Comparison of ENCODE assay signal across 17 cellular contexts in genomic region chr20:40467703-40468411, GRCh38.
A peak's percentile ranks its signal among the peaks of the same experiment; 100 is the strongest.
DNase-seq lines count a peak whose midpoint lies in the region; ATAC-seq and TF ChIP-seq lines count a peak whose summit lies in the region.
"Had no signal": no experiment of that assay in that cellular context is flagged by ENCODE, and none has a peak within 500 bp of the region (broad histone marks: within the 10 kb centered on the region; RNA-seq: fewer than 3 reads in every experiment).

No MANE protein-coding gene starts in this region.

- TF ChIP-seq POLR2A in esophagus muscularis mucosa (IDR thresholded peaks at IDR 0.05; ENCODE audit: low read depth) (no peak), adrenal gland (IDR thresholded peaks at IDR 0.05) (no peak), prostate gland (IDR thresholded peaks at IDR 0.05) (no peak)

- 89% methylated on average over 8 of the region's 8 CpGs for WGBS in esophagus muscularis mucosa
- WGBS in adrenal gland, 4 donors: 87 to 92% (median 89%) methylated on average over 8 of the region's 8 CpGs
- 91% methylated on average over 8 of the region's 8 CpGs for WGBS in prostate gland

- DNase-seq in MV-4-11 (lab: John Stamatoyannopoulos, UW): peak; percentile 9
- DNase-seq in esophagus muscularis mucosa (ENCODE audit: extremely low spot score): peak; percentile 86
- no peak for DNase-seq in stimulated activated naive B cell treated with anti-CD40 and anti-IgM and Interleukin-4, amounts not matched to agents 10 μg/mL and 1 μg/mL and 100 μg/mL, for 72 hours
- DNase-seq in adrenal gland: no peak
- no peak for DNase-seq in naive thymus-derived CD8-positive, alpha-beta T cell
- DNase-seq in prostate gland (ENCODE audit: low spot score): no peak
- DNase-seq: ACHN, EL, H7, IMR-90, NCI-H1417, NCI-H1694 treated with DMSO at 0.1 percent for 48 hours, NCI-H2081 treated with DMSO at 0.1 percent for 48 hours, NCI-H2171 treated with DMSO at 0.1 percent for 48 hours, NCI-H524 treated with DMSO at 0.1 percent for 48 hours, PC-3 had no signal

- peaks cover 0 to 15% (median 13%) of the 10 kb centered on the region in 4 donors for H3K4me1 ChIP-seq in esophagus muscularis mucosa
- no peaks in the 10 kb centered on the region for H3K4me1 ChIP-seq in adrenal gland (replicated peaks in 1 of 2)
- peaks cover 4% of the 10 kb centered on the region for H3K4me1 ChIP-seq in prostate gland (replicated peaks)

- peaks cover 0 to 6% of the 10 kb centered on the region in 2 donors for H3K9me3 Mint-ChIP-seq in stimulated activated naive B cell treated with anti-CD40 and anti-IgM and Interleukin-4, amounts not matched to agents 10 μg/mL and 1 μg/mL and 100 μg/mL, for 72 hours
- no peaks in the 10 kb centered on the region for H3K9me3 Mint-ChIP-seq in naive thymus-derived CD8-positive, alpha-beta T cell

- H3K36me3 ChIP-seq in esophagus muscularis mucosa (no peaks in the 10 kb centered on the region), adrenal gland (replicated peaks in 1 of 2) (no peaks in the 10 kb centered on the region), prostate gland (no peaks in the 10 kb centered on the region)

- H3K27ac Mint-ChIP-seq in stimulated activated naive B cell treated with anti-CD40 and anti-IgM and Interleukin-4, amounts not matched to agents 10 μg/mL and 1 μg/mL and 100 μg/mL, for 72 hours: peak overlapping the region; percentile 68
- no peak overlapping the region for H3K27ac Mint-ChIP-seq in naive thymus-derived CD8-positive, alpha-beta T cell

- peak overlapping the region; percentile 93 for H3K27ac ChIP-seq in C4-2B
- H3K27ac ChIP-seq in esophagus muscularis mucosa (replicated peaks in 1 of 4): no peak overlapping the region
- H3K27ac ChIP-seq in adrenal gland: no peak overlapping the region
- H3K27ac ChIP-seq in prostate gland: peak overlapping the region in 1 of 2 donors; percentile 66

- no peak for TF ChIP-seq EP300 in esophagus muscularis mucosa (IDR thresholded peaks at IDR 0.05)

- H3K4me1 Mint-ChIP-seq in stimulated activated naive B cell treated with anti-CD40 and anti-IgM and Interleukin-4, amounts not matched to agents 10 μg/mL and 1 μg/mL and 100 μg/mL, for 72 hours: peaks cover 0 to 2% of the 10 kb centered on the region in 2 donors
- H3K4me1 Mint-ChIP-seq in naive thymus-derived CD8-positive, alpha-beta T cell: no peaks in the 10 kb centered on the region

- POLR2A ChIA-PET in naive thymus-derived CD8-positive, alpha-beta T cell (lab: Charles Lee): no interaction called here

- no peak for TF ChIP-seq CTCF in C4-2B (conservative IDR thresholded peaks at IDR 0.05)
- no peak for TF ChIP-seq CTCF in esophagus muscularis mucosa (IDR thresholded peaks at IDR 0.05)
- TF ChIP-seq CTCF in adrenal gland (IDR thresholded peaks at IDR 0.05): no peak
- TF ChIP-seq CTCF in prostate gland (IDR thresholded peaks at IDR 0.05): no peak

- no peaks in the 10 kb centered on the region for H3K9me3 ChIP-seq in esophagus muscularis mucosa
- no peaks in the 10 kb centered on the region for H3K9me3 ChIP-seq in adrenal gland (replicated peaks in 1 of 3)
- no peaks in the 10 kb centered on the region for H3K9me3 ChIP-seq in prostate gland

- intact Hi-C loops in esophagus muscularis mucosa (cut with DNase I): no loop called here
- intact Hi-C loops in adrenal gland (cut with DNase I): no loop called here
- intact Hi-C loops in prostate gland (cut with DNase I): no loop called here

- H3K27me3 ChIP-seq in esophagus muscularis mucosa (no peaks in the 10 kb centered on the region), adrenal gland (no peaks in the 10 kb centered on the region), prostate gland (replicated peaks; ENCODE audit: insufficient read depth) (no peaks in the 10 kb centered on the region)

- ATAC-seq in stimulated activated naive B cell treated with anti-CD40 and anti-IgM and Interleukin-4, amounts not matched to agents 10 μg/mL and 1 μg/mL and 100 μg/mL, for 72 hours (replicated peaks): no peak
- no peak for ATAC-seq in naive thymus-derived CD8-positive, alpha-beta T cell
- ATAC-seq: PC-3 had no signal

- peaks cover 0 to 4% of the 10 kb centered on the region in 2 donors for H3K27me3 Mint-ChIP-seq in stimulated activated naive B cell treated with anti-CD40 and anti-IgM and Interleukin-4, amounts not matched to agents 10 μg/mL and 1 μg/mL and 100 μg/mL, for 72 hours
- H3K27me3 Mint-ChIP-seq in naive thymus-derived CD8-positive, alpha-beta T cell: peaks cover 0 to 9% (median 2%) of the 10 kb centered on the region in 5 donors

- no peak overlapping the region for H3K4me3 Mint-ChIP-seq in stimulated activated naive B cell treated with anti-CD40 and anti-IgM and Interleukin-4, amounts not matched to agents 10 μg/mL and 1 μg/mL and 100 μg/mL, for 72 hours
- H3K4me3 Mint-ChIP-seq in naive thymus-derived CD8-positive, alpha-beta T cell: no peak overlapping the region

- H3K36me3 Mint-ChIP-seq in stimulated activated naive B cell treated with anti-CD40 and anti-IgM and Interleukin-4, amounts not matched to agents 10 μg/mL and 1 μg/mL and 100 μg/mL, for 72 hours: no peaks in the 10 kb centered on the region
- no peaks in the 10 kb centered on the region for H3K36me3 Mint-ChIP-seq in naive thymus-derived CD8-positive, alpha-beta T cell

- H3K4me3 ChIP-seq in esophagus muscularis mucosa (no peak overlapping the region), adrenal gland (no peak overlapping the region), prostate gland (no peak overlapping the region)

Comparison
In these comparisons a context has a peak if more than half of its experiments do, and no peak if none do; other contexts are left out.
1. DNase-seq: peak in MV-4-11 (single experiment) and esophagus muscularis mucosa (single experiment); none in stimulated activated naive B cell treated with anti-CD40 and anti-IgM and Interleukin-4, amounts not matched to agents 10 μg/mL and 1 μg/mL and 100 μg/mL, for 72 hours (single experiment), adrenal gland (0 of 7), naive thymus-derived CD8-positive, alpha-beta T cell (0 of 10) and prostate gland (single experiment).